In the genomic region with DNA sequence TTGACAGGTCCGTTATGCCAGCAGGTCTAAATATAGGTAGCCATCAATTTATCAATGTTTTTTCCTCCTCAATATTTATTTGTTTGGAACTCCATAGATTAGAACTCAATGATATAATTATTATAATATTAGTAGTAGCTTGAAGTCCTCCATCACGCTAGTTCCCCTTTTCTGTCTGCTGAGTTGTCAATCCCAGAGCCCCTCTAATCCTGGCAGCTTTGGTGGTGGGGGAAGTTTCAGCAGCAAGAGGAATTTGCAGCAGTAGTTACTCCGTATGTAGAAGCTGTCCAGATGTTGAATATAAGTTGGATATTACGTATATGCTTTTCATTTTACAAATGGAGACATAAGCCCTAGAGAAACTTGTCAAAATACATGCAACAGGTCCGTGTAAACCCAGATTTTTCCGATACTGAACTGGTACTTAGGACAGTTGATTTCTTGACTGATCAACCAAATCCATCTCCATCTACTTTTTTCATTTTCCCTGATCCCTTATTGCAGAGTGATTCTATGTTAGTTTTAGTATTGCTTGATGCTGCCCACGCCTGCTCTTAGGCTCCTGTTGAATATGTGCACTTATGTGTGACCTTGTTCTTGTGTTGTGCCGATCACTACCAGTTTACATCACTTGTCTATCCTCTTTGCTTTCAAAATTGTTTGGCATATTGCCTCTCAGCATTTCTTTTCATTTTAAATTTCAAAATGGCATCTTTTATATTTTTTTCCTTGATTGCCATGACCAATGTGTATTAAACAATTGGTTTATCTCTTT, we compare ENCODE assay signal across 14 cellular contexts. TPM values are rescaled to one million over a fixed set of nuclear protein-coding genes. Genes with fewer than 3 reads are reported as not detected.
DNase-seq lines count a peak whose midpoint lies in the region; ATAC-seq and TF ChIP-seq lines count a peak whose summit lies in the region.
"Had no signal": no experiment of that assay in that cellular context is flagged by ENCODE, and none has a peak within 500 bp of the region (broad histone marks: within the 10 kb centered on the region; RNA-seq: fewer than 3 reads in every experiment).

No MANE protein-coding gene starts in this region.

- peak overlapping the region; percentile 96 for H3K27ac Mint-ChIP-seq in CD8-positive, alpha-beta T cell
- H3K27ac Mint-ChIP-seq in T-helper 17 cell, result peak overlapping the region; percentile 79
- peak overlapping the region; percentile 4 to 88 (median 24) for H3K27ac Mint-ChIP-seq in immature natural killer cell

- peak overlapping the region; percentile 45 for H3K4me3 Mint-ChIP-seq in CD8-positive, alpha-beta T cell
- peak overlapping the region; percentile 68 for H3K4me3 Mint-ChIP-seq in T-helper 17 cell
- H3K4me3 Mint-ChIP-seq in immature natural killer cell, result no peak overlapping the region

- H3K27me3 ChIP-seq in BLaER1 treated with 17β-estradiol and CSF1 and Interleukin-3, amounts not matched to agents 10 nM and 100 nM, result no peaks in the 10 kb centered on the region
- no peaks in the 10 kb centered on the region for H3K27me3 ChIP-seq in CD8-positive, alpha-beta T cell (ENCODE audit: insufficient read depth, low read length)
- no peaks in the 10 kb centered on the region for H3K27me3 ChIP-seq in smooth muscle cell (ENCODE audit: low read depth)
- H3K27me3 ChIP-seq: MG63, tibial artery had no signal

- POLR2A ChIA-PET in CD8-positive, alpha-beta T cell (lab: Charles Lee), result no interaction called here

- peaks cover 63% of the 10 kb centered on the region for H3K79me2 ChIP-seq in smooth muscle cell (ENCODE audit: low read depth)

- no peak for DNase-seq in CD8-positive, alpha-beta T cell
- no peak for DNase-seq in T-helper 17 cell
- DNase-seq in immature natural killer cell, result no peak
- no peak for DNase-seq in stimulated activated CD4-positive, alpha-beta T cell treated with anti-CD3 and anti-CD28 coated beads, Interleukin-12 subunit alpha, Interleukin-12 subunit beta, amount 100 ng/mL, for 4 hours
- no peak for DNase-seq in smooth muscle cell (lab: John Stamatoyannopoulos, UW; ENCODE audit: unreplicated experiment)
- DNase-seq: activated CD8-positive, alpha-beta memory T cell treated with anti-CD3 and anti-CD28 coated beads, Interleukin-2, amount 50 U/mL, for 48 hours; hippocampal formation; MG63; NCI-H2107; psoas muscle; Right ventricle myocardium superior; tibial artery had no signal

- no peaks in the 10 kb centered on the region for H3F3A ChIP-seq in smooth muscle cell (ENCODE audit: low read depth)

- peaks cover 0 to 12% (median 0%) of the 10 kb centered on the region in 11 experiments; a peak in 1 of 22 replicates for H3K9me3 ChIP-seq in BLaER1 treated with 17β-estradiol and CSF1 and Interleukin-3, amounts not matched to agents 10 nM and 100 nM (replicated peaks in 1 of 11)
- H3K9me3 ChIP-seq in CD8-positive, alpha-beta T cell (ENCODE audit: low read length), result no peaks in the 10 kb centered on the region
- H3K9me3 ChIP-seq in T-helper 17 cell (ENCODE audit: control insufficient read depth, low read length, poor library complexity, severe bottlenecking) (no peaks in the 10 kb centered on the region), smooth muscle cell (replicated peaks; ENCODE audit: low read depth) (no peaks in the 10 kb centered on the region)
- H3K9me3 ChIP-seq: MG63, psoas muscle, tibial artery had no signal

- 87% methylated on average over 8 of the region's 8 CpGs for WGBS in smooth muscle cell (ENCODE audit: low lambda C conversion rate)

- no peak overlapping the region for H2AFZ ChIP-seq in smooth muscle cell (ENCODE audit: low read depth)

- no peak for TF ChIP-seq CTCF in CD8-positive, alpha-beta T cell (IDR thresholded peaks at IDR 0.05)
- TF ChIP-seq CTCF in smooth muscle cell (IDR thresholded peaks at IDR 0.05; ENCODE audit: borderline replicate concordance, insufficient read depth, poor library complexity, severe bottlenecking), result no peak

- intact Hi-C loops in CD8-positive, alpha-beta T cell (cut with DNase I, micrococcal nuclease), result no loop called here

- H4K20me1 ChIP-seq in BLaER1 treated with 17β-estradiol and CSF1 and Interleukin-3, amounts not matched to agents 10 nM and 100 nM, result peaks cover 0 to 37% (median 14%) of the 10 kb centered on the region in 11 experiments; a peak in 11 of 22 replicates
- peaks cover 70% of the 10 kb centered on the region for H4K20me1 ChIP-seq in smooth muscle cell (ENCODE audit: low read depth)

- CTCF ChIA-PET in CD8-positive, alpha-beta T cell (lab: Charles Lee), result interaction anchor here (0.8 to 6.9 kb wide), 6 partner anchors 28 to 249 kb away, joined by 3 to 158 read pairs (median 10); a partner anchor contains a TSS

- peak overlapping the region in 1 of 11 experiments; percentile 30; a peak in 1 of 22 replicates for H3K9ac ChIP-seq in BLaER1 treated with 17β-estradiol and CSF1 and Interleukin-3, amounts not matched to agents 10 nM and 100 nM
- H3K9ac ChIP-seq in smooth muscle cell (ENCODE audit: low read depth), result no peak overlapping the region

- no peaks in the 10 kb centered on the region for H3K27me3 Mint-ChIP-seq in CD8-positive, alpha-beta T cell (ENCODE audit: low read depth)
- H3K27me3 Mint-ChIP-seq in T-helper 17 cell (no peaks in the 10 kb centered on the region), immature natural killer cell (ENCODE audit: low read depth in 3 of 3) (peaks cover 0 to 3% (median 0%) of the 10 kb centered on the region in 3 donors)

- H3K4me1 Mint-ChIP-seq in CD8-positive, alpha-beta T cell (ENCODE audit: low read depth), result peaks cover 88% of the 10 kb centered on the region
- H3K4me1 Mint-ChIP-seq in T-helper 17 cell (peaks cover 55% of the 10 kb centered on the region), immature natural killer cell (peaks cover 71 to 97% of the 10 kb centered on the region in 2 donors)

- no peak for ATAC-seq in CD8-positive, alpha-beta T cell
- ATAC-seq in T-helper 17 cell, result no peak
- ATAC-seq in HG03342 (IDR thresholded peaks at IDR 0.05; ENCODE audit: unreplicated experiment), result no peak
- ATAC-seq: psoas muscle had no signal

- peaks cover 12 to 95% (median 60%) of the 10 kb centered on the region in 10 experiments for H3K4me1 ChIP-seq in BLaER1 treated with 17β-estradiol and CSF1 and Interleukin-3, amounts not matched to agents 10 nM and 100 nM
- H3K4me1 ChIP-seq in CD8-positive, alpha-beta T cell (ENCODE audit: insufficient read depth, low read length), result peaks cover 84% of the 10 kb centered on the region
- H3K4me1 ChIP-seq in smooth muscle cell (ENCODE audit: low read depth), result no peaks in the 10 kb centered on the region
- H3K4me1 ChIP-seq: psoas muscle had no signal

- no peaks in the 10 kb centered on the region for H3K9me3 Mint-ChIP-seq in CD8-positive, alpha-beta T cell
- H3K9me3 Mint-ChIP-seq in immature natural killer cell, result no peaks in the 10 kb centered on the region

- no peak overlapping the region for H3K4me3 ChIP-seq in BLaER1 treated with 17β-estradiol and CSF1 and Interleukin-3, amounts not matched to agents 10 nM and 100 nM
- no peak overlapping the region for H3K4me3 ChIP-seq in CD8-positive, alpha-beta T cell (ENCODE audit: low read depth, low read length)
- H3K4me3 ChIP-seq in smooth muscle cell, result no peak overlapping the region
- H3K4me3 ChIP-seq: MG63, psoas muscle, tibial artery had no signal

- peaks cover under 1 to 55% (median 9%) of the 10 kb centered on the region in 11 experiments; a peak in 12 of 22 replicates for H3K36me3 ChIP-seq in BLaER1 treated with 17β-estradiol and CSF1 and Interleukin-3, amounts not matched to agents 10 nM and 100 nM
- H3K36me3 ChIP-seq in CD8-positive, alpha-beta T cell (ENCODE audit: insufficient read depth, low read length), result no peaks in the 10 kb centered on the region
- no peaks in the 10 kb centered on the region for H3K36me3 ChIP-seq in smooth muscle cell (ENCODE audit: low read depth)
- H3K36me3 ChIP-seq: tibial artery had no signal

- peak overlapping the region in 7 of 11 experiments; percentile 1 to 98 (median 77); a peak in 12 of 22 replicates for H3K4me2 ChIP-seq in BLaER1 treated with 17β-estradiol and CSF1 and Interleukin-3, amounts not matched to agents 10 nM and 100 nM
- no peak overlapping the region for H3K4me2 ChIP-seq in smooth muscle cell

- peaks cover 47% of the 10 kb centered on the region for H3K36me3 Mint-ChIP-seq in CD8-positive, alpha-beta T cell
- H3K36me3 Mint-ChIP-seq in T-helper 17 cell (ENCODE audit: low read depth) (peaks cover 2% of the 10 kb centered on the region), immature natural killer cell (no peaks in the 10 kb centered on the region)

- H3K27ac ChIP-seq in BLaER1 treated with 17β-estradiol and CSF1 and Interleukin-3, amounts not matched to agents 10 nM and 100 nM, result peak overlapping the region in 4 of 11 experiments; percentile 12 to 100 (median 76); a peak in 4 of 22 replicates
- no peak overlapping the region for H3K27ac ChIP-seq in CD8-positive, alpha-beta T cell (ENCODE audit: low read depth, low read length)
- no peak overlapping the region for H3K27ac ChIP-seq in smooth muscle cell (ENCODE audit: low read depth)
- H3K27ac ChIP-seq: psoas muscle had no signal

RNA-seq across cellular contexts. Expression of a gene that starts 28.1 kb away (rescaled TPM):
- 100 to 1,000 TPM; 167 to 171 TPM for total RNA-seq in CD8-positive, alpha-beta T cell
- total RNA-seq in T-helper 17 cell, result 100 to 1,000 TPM; 155 to 169 TPM
- 100 to 1,000 TPM; 166 to 280 (median 170) TPM for polyA plus RNA-seq in immature natural killer cell
- 16.0 and 18.4 TPM in 2 replicates for total RNA-seq in smooth muscle cell
- polyA plus RNA-seq in smooth muscle cell, result 22.5 and 29.7 TPM in 2 replicates

RNA-seq across cellular contexts. Expression of a gene that starts 48.7 kb away (rescaled TPM):
- 1 to 10 TPM; 3.4 to 4.2 TPM for total RNA-seq in CD8-positive, alpha-beta T cell
- total RNA-seq in T-helper 17 cell, result 1 to 10 TPM; 2.1 to 2.8 TPM
- polyA plus RNA-seq in immature natural killer cell, result 1 to 10 TPM in 1 of 3 donors, under 1 TPM in 1, not detected in 1; 0.92 to 1.3 TPM
- 6.5 and 6.8 TPM in 2 replicates for total RNA-seq in smooth muscle cell
- polyA plus RNA-seq in smooth muscle cell, result 1.5 and 4.3 TPM in 2 replicates

Comparison
In these comparisons a context has a peak if more than half of its experiments do, and no peak if none do; other contexts are left out.
1. H3K27ac Mint-ChIP-seq: peak in every context shown above with its lines; median percentile 96 in CD8-positive, alpha-beta T cell; 79 in T-helper 17 cell; 24 in immature natural killer cell.
2. H3K4me3 Mint-ChIP-seq: peak in CD8-positive, alpha-beta T cell (single experiment) and T-helper 17 cell (single experiment); none in immature natural killer cell (0 of 5).